In the genomic region with DNA sequence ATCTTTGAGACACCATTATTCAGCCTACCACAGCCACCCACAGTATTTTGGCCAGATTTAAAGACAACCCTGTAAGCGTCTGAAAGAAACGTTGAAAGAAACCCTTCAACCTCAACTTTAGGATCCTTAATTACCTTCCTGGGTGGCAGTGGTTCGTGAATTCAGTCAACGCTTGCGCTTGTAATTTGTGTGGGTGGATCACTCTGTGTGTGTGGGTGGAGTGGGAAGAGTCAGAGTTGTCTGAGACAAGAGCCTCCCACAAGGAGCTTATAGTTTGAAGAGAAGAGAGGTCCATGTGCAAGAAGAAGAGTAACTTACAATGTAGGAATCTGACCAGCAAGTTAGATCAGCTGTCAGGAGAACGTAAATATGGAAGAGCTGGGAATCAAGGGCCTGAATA, we compare ENCODE assay signal across 22 cellular contexts. TPM values are rescaled to one million over a fixed set of nuclear protein-coding genes. Genes with fewer than 3 reads are reported as not detected.
DNase-seq lines count a peak whose midpoint lies in the region; ATAC-seq, FAIRE-seq and TF ChIP-seq lines count a peak whose summit lies in the region.
"Had no signal": no experiment of that assay in that cellular context is flagged by ENCODE, and none has a peak within 500 bp of the region (broad histone marks: within the 10 kb centered on the region; RNA-seq: fewer than 3 reads in every experiment).

No MANE protein-coding gene starts in this region.

- ATAC-seq in activated naive CD8-positive, alpha-beta T cell treated with anti-CD3 and anti-CD28 coated beads, Interleukin-2, amount 50 U/mL, for 24 hours, result no peak
- no peak for ATAC-seq in K562
- no peak for ATAC-seq in stimulated activated effector memory CD8-positive, alpha-beta T cell treated with anti-CD3 and anti-CD28 coated beads, Interleukin-12 subunit alpha, Interleukin-12 subunit beta, amount 100 ng/mL, for 72 hours
- no peak for ATAC-seq in left lung
- ATAC-seq: A549, GM23338, HepG2 had no signal

- no peak overlapping the region for H3K9ac ChIP-seq in K562 (ENCODE audit: insufficient read depth in 1 of 2, low read depth in 2 of 2, low read length in 2 of 2)

- no peak for TF ChIP-seq RAD21 in K562 (CRISPR knock-in tag; conservative IDR thresholded peaks at IDR 0.05 in 1 of 2, IDR thresholded peaks at IDR 0.05 in 1 of 2)

- POLR2A ChIA-PET in K562 (lab: Yijun Ruan, JAX) (interaction anchor here (1.1 to 3.3 kb wide), 4 partner anchors 8 to 62 kb away, joined by 3 to 14 read pairs (median 8); partner anchors contain the start of gene COQ8A), RWPE1 (lab: Yijun Ruan, JAX; ENCODE audit: low non-redundant PET) (no interaction called here)

- no peak for DNase-seq in activated naive CD8-positive, alpha-beta T cell treated with anti-CD3 and anti-CD28 coated beads, Interleukin-2, amount 50 U/mL, for 24 hours
- no peak for DNase-seq in K562 (ENCODE audit: extremely low read depth in 1 of 4, low spot score in 3 of 4)
- peak; percentile 5 for DNase-seq in mucosa of gallbladder (ENCODE audit: low spot score)
- no peak for DNase-seq in stimulated activated effector memory CD8-positive, alpha-beta T cell treated with anti-CD3 and anti-CD28 coated beads, Interleukin-12 subunit alpha, Interleukin-12 subunit beta, amount 100 ng/mL, for 72 hours (ENCODE audit: low spot score in 2 of 2)
- no peak for DNase-seq in left lung
- no peak for DNase-seq in RWPE1 (ENCODE audit: low spot score)
- no peak for DNase-seq in NCI-H524 treated with DMSO at 0.1 percent for 48 hours (lab: John Stamatoyannopoulos, UW)
- DNase-seq: AML-193; Caco-2; CD4-positive, alpha-beta T cell; HCEC 1CT; HFFc6 had no signal

- H3K36me3 ChIP-seq in K562 (ENCODE audit: control insufficient read depth, insufficient read depth, low read length) (no peaks in the 10 kb centered on the region), left lung (no peaks in the 10 kb centered on the region)

- no peak for TF ChIP-seq EP300 in K562 (IDR thresholded peaks at IDR 0.05; ENCODE audit: low read length)

- no peak overlapping the region for H3K4me2 ChIP-seq in K562 (ENCODE audit: insufficient read depth, low read length)
- H3K4me2 ChIP-seq: A549, GM23338 had no signal

- H3K4me3 Mint-ChIP-seq in activated naive CD8-positive, alpha-beta T cell, result no peak overlapping the region
- no peak overlapping the region for H3K4me3 Mint-ChIP-seq in activated naive CD8-positive, alpha-beta T cell treated with anti-CD3 and anti-CD28 coated beads, Interleukin-2, amount 50 U/mL, for 24 hours
- no peak overlapping the region for H3K4me3 Mint-ChIP-seq in stimulated activated effector memory CD8-positive, alpha-beta T cell treated with anti-CD3 and anti-CD28 coated beads, Interleukin-12 subunit alpha, Interleukin-12 subunit beta, amount 100 ng/mL, for 72 hours
- H3K4me3 Mint-ChIP-seq: CD4-positive, alpha-beta T cell; GM23338; HFFc6 had no signal

- H3K9me3 Mint-ChIP-seq in activated naive CD8-positive, alpha-beta T cell (ENCODE audit: low read depth), result no peaks in the 10 kb centered on the region
- H3K9me3 Mint-ChIP-seq in activated naive CD8-positive, alpha-beta T cell treated with anti-CD3 and anti-CD28 coated beads, Interleukin-2, amount 50 U/mL, for 24 hours, result no peaks in the 10 kb centered on the region
- no peaks in the 10 kb centered on the region for H3K9me3 Mint-ChIP-seq in stimulated activated effector memory CD8-positive, alpha-beta T cell treated with anti-CD3 and anti-CD28 coated beads, Interleukin-12 subunit alpha, Interleukin-12 subunit beta, amount 100 ng/mL, for 72 hours
- H3K9me3 Mint-ChIP-seq: CD4-positive, alpha-beta T cell had no signal

- H3K79me2 ChIP-seq in K562 (ENCODE audit: control insufficient read depth, insufficient read depth, low read length), result peaks cover 36% of the 10 kb centered on the region

- H3K4me3 ChIP-seq in K562 (no peak overlapping the region), left lung (no peak overlapping the region)
- H3K4me3 ChIP-seq: A549, GM23338 had no signal

- H3K4me1 Mint-ChIP-seq in activated naive CD8-positive, alpha-beta T cell (ENCODE audit: low read depth), result peaks cover 63% of the 10 kb centered on the region
- H3K4me1 Mint-ChIP-seq in activated naive CD8-positive, alpha-beta T cell treated with anti-CD3 and anti-CD28 coated beads, Interleukin-2, amount 50 U/mL, for 24 hours, result peaks cover 26% of the 10 kb centered on the region
- peaks cover 62% of the 10 kb centered on the region for H3K4me1 Mint-ChIP-seq in stimulated activated effector memory CD8-positive, alpha-beta T cell treated with anti-CD3 and anti-CD28 coated beads, Interleukin-12 subunit alpha, Interleukin-12 subunit beta, amount 100 ng/mL, for 72 hours

- intact Hi-C loops in K562 (cut with micrococcal nuclease) (loop anchor here (10.0 kb wide), 1 partner anchor 366 kb away; the partner anchor contains the start of gene CDC42BPA), left lung (cut with DNase I) (no loop called here)

- H3K4me1 ChIP-seq in K562 (replicated peaks in 1 of 2; ENCODE audit: control insufficient read depth in 2 of 2, insufficient read depth in 2 of 2, low read length in 2 of 2) (peaks cover 19 to 26% of the 10 kb centered on the region in 2 experiments), left lung (peaks cover 6 to 10% of the 10 kb centered on the region in 2 donors)

- H2AFZ ChIP-seq in K562 (ENCODE audit: low read depth, low read length), result no peak overlapping the region
- H2AFZ ChIP-seq: GM23338 had no signal

- TF ChIP-seq CTCF in K562 (IDR thresholded peaks at IDR 0.05 in 2 of 3, conservative IDR thresholded peaks at IDR 0.05 in 1 of 3; ENCODE audit: insufficient read depth in 2 of 3, low read depth in 1 of 3, low read length in 3 of 3), result no peak
- no peak for TF ChIP-seq CTCF in left lung (IDR thresholded peaks at IDR 0.05)
- no peak for TF ChIP-seq CTCF in RWPE1 (conservative IDR thresholded peaks at IDR 0.05; ENCODE audit: low read depth)

- 69% methylated on average over 6 of the region's 6 CpGs for WGBS in K562 (ENCODE audit: insufficient coverage, low coverage, missing lambda C conversion rate)

- H3K27me3 ChIP-seq in K562 (ENCODE audit: control insufficient read depth in 2 of 2, insufficient read depth in 2 of 2, low read length in 2 of 2) (no peaks in the 10 kb centered on the region), left lung (no peaks in the 10 kb centered on the region)

- no peak for FAIRE-seq in K562 (lab: Jason Lieb, UNC)
- FAIRE-seq: A549, D721Med, G401.6, GM12891, H54, HepG2 had no signal

- in situ Hi-C loops in K562 (cut with MboI), result no loop called here

- no TSS peak for BruUV-seq in K562 (replicated peaks; lab: Mats Ljungman, UMichigan)

- TF ChIP-seq POLR2A in K562 (conservative IDR thresholded peaks at IDR 0.05), result no peak

- H3K9me1 ChIP-seq in K562 (ENCODE audit: control insufficient read depth, insufficient read depth, low read length), result no peaks in the 10 kb centered on the region

- H3K27ac Mint-ChIP-seq in activated naive CD8-positive, alpha-beta T cell, result peak overlapping the region; percentile 5
- H3K27ac Mint-ChIP-seq in activated naive CD8-positive, alpha-beta T cell treated with anti-CD3 and anti-CD28 coated beads, Interleukin-2, amount 50 U/mL, for 24 hours, result no peak overlapping the region
- H3K27ac Mint-ChIP-seq in stimulated activated effector memory CD8-positive, alpha-beta T cell treated with anti-CD3 and anti-CD28 coated beads, Interleukin-12 subunit alpha, Interleukin-12 subunit beta, amount 100 ng/mL, for 72 hours, result peak overlapping the region; percentile 3
- H3K27ac Mint-ChIP-seq: CD4-positive, alpha-beta T cell; GM23338; HFFc6 had no signal

- CTCF ChIA-PET in K562 (lab: Yijun Ruan, JAX; ENCODE audit: low intra/inter-chr PET ratio), result no interaction called here
- CTCF ChIA-PET in RWPE1 (lab: Yijun Ruan, JAX), result interaction anchor here (0.5 to 0.6 kb wide), 2 partner anchors 17 to 487 kb away, joined by 3 read pairs; no protein-coding TSS in a partner anchor

- no peaks in the 10 kb centered on the region for H3K9me3 ChIP-seq in K562 (replicated peaks; ENCODE audit: control insufficient read depth, insufficient read depth, low read depth, low read length)
- H3K9me3 ChIP-seq in left lung, result no peaks in the 10 kb centered on the region
- H3K9me3 ChIP-seq: A549, Caco-2 had no signal

- H3K36me3 Mint-ChIP-seq in activated naive CD8-positive, alpha-beta T cell, result peaks cover 9% of the 10 kb centered on the region
- peaks cover 5% of the 10 kb centered on the region for H3K36me3 Mint-ChIP-seq in activated naive CD8-positive, alpha-beta T cell treated with anti-CD3 and anti-CD28 coated beads, Interleukin-2, amount 50 U/mL, for 24 hours (ENCODE audit: low read depth)
- H3K36me3 Mint-ChIP-seq in stimulated activated effector memory CD8-positive, alpha-beta T cell treated with anti-CD3 and anti-CD28 coated beads, Interleukin-12 subunit alpha, Interleukin-12 subunit beta, amount 100 ng/mL, for 72 hours, result no peaks in the 10 kb centered on the region

- H3K27me3 Mint-ChIP-seq in activated naive CD8-positive, alpha-beta T cell, result no peaks in the 10 kb centered on the region
- no peaks in the 10 kb centered on the region for H3K27me3 Mint-ChIP-seq in activated naive CD8-positive, alpha-beta T cell treated with anti-CD3 and anti-CD28 coated beads, Interleukin-2, amount 50 U/mL, for 24 hours
- H3K27me3 Mint-ChIP-seq: CD4-positive, alpha-beta T cell had no signal

- peaks cover 10% of the 10 kb centered on the region; the same call in 1 of the 2 replicates for H4K20me1 ChIP-seq in K562 (replicated peaks; ENCODE audit: control insufficient read depth, insufficient read depth, low read length)

- H3K27ac ChIP-seq in K562 (ENCODE audit: extremely low read depth, low read depth, low read length) (no peak overlapping the region), left lung (no peak overlapping the region), RWPE1 (no peak overlapping the region)
- H3K27ac ChIP-seq: 22Rv1, A549, C4-2B had no signal

RNA-seq across cellular contexts. Expression of gene COQ8A, which starts 8.4 kb away (rescaled TPM):
- 36.8 and 53.6 TPM in 2 replicates for total RNA-seq in K562 (2011; cell fraction: chromatin; rRNA removed; ENCODE audit: low replicate concordance)
- 34.5 and 34.7 TPM in 2 replicates for total RNA-seq in K562 (2011; cell fraction: nucleolus; rRNA removed)
- 35.6 and 48.2 TPM in 2 replicates for total RNA-seq in K562 (2011; cell fraction: nucleoplasm; rRNA removed)
- 40.1 and 45.0 TPM in 2 replicates for total RNA-seq in K562 (2014; rRNA removed)
- 18.4 and 18.6 TPM in 2 replicates for total RNA-seq in K562 (2014; rRNA removed; fragmentation: Illumina TruSeq; extraction: Trizol)
- total RNA-seq in K562 (2015; rRNA removed; fragmentation: Illumina TruSeq; extraction: Trizol), result 20.5 and 20.7 TPM in 2 replicates
- total RNA-seq in K562 (2021), result 44.3 and 54.3 TPM in 2 replicates
- polyA plus RNA-seq in K562 (2011; rRNA removed), result 38.4 and 40.1 TPM in 2 replicates
- 36.3 and 44.9 TPM in 2 replicates for polyA plus RNA-seq in K562 (2011; cell fraction: cytosol; rRNA removed)
- 78.8 and 89.1 TPM in 2 replicates for polyA plus RNA-seq in K562 (2011; cell fraction: nucleus; rRNA removed)
- 27.1 and 42.6 TPM in 2 replicates for polyA plus RNA-seq in K562 (2012)
- 32.4 and 42.5 TPM in 2 replicates for polyA plus RNA-seq in K562 (2014; fragmentation: Illumina TruSeq; extraction: Trizol)
- 1 to 10 TPM; 2.6 to 4.1 TPM for polyA plus RNA-seq in K562 (2014; fragmentation: Nextera tagmentation; extraction: Ambion mirVana)
- 38.0 and 45.7 TPM in 2 replicates for polyA plus RNA-seq in K562 (2014; rRNA removed)
- polyA minus RNA-seq in K562 (2011; rRNA and poly(A)+ RNA removed), result 18.9 and 22.0 TPM in 2 replicates
- 18.2 and 22.0 TPM in 2 replicates for polyA minus RNA-seq in K562 (2011; cell fraction: cytosol; rRNA and poly(A)+ RNA removed)
- polyA minus RNA-seq in K562 (2011; cell fraction: nucleus; rRNA and poly(A)+ RNA removed), result 18.6 and 21.1 TPM in 2 replicates
- total RNA-seq in mucosa of gallbladder, result 109 TPM
- total RNA-seq in left lung, result 10 to 100 TPM; 14.5 to 20.3 TPM
